In genomic region chr18:78414302-78414701, GRCh38 we compare ENCODE assay signal across 5 cellular contexts.
"Had no signal": no experiment of that assay in that cellular context is flagged by ENCODE, and none has a peak within 500 bp of the region (broad histone marks: within the 10 kb centered on the region; RNA-seq: fewer than 3 reads in every experiment).

No MANE protein-coding gene starts in this region.

- H3K4me1 Mint-ChIP-seq: IgD-negative memory B cell had no signal

- H3K27ac Mint-ChIP-seq: IgD-negative memory B cell had no signal

- ATAC-seq: HepG2, K562 had no signal

- DNase-seq: IMR-90 had no signal

- H3K4me3 Mint-ChIP-seq: IgD-negative memory B cell had no signal

- H3K27me3 Mint-ChIP-seq: IgD-negative memory B cell had no signal

- H3K27ac ChIP-seq: HL-60 had no signal

- H3K4me3 ChIP-seq: K562 had no signal

- H3K36me3 Mint-ChIP-seq: IgD-negative memory B cell had no signal
